Comparison of ENCODE assay signal across 9 cellular contexts in the genomic region with DNA sequence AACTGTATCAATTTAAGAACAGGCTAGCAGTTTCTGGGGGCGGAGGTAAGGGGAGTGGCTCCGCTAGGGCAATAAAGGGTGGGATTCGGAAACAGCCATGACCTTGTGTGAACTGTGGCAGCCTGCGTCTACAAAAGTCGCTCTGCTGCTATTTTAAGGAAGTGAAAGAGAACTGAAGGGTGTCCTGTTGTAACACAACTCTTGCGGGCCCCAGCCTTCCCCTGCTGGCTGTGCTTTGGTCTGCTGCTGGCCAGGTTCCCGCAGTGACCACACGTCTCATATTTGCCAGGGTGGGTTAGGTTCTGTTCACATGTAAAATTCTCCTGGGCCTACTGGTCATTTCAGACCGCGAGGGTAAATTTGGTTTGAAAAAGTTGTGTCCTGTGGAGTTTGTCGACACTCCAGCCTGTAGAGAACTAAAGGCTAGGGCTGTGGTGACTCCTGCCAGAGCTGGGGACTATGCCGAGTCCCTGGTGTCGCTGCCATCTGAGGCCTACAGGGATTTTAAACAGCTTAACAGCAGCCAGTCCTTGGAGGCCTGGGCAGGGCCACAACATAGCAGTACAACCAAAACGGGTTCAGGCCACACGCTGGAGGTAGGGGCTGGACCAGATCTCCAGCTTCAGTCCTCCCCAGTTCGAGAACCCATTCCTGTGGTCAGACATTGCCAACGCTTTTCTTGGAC. TPM values are rescaled to one million over a fixed set of nuclear protein-coding genes. Genes with fewer than 3 reads are reported as not detected.
DNase-seq lines count a peak whose midpoint lies in the region; ATAC-seq and TF ChIP-seq lines count a peak whose summit lies in the region.
"Had no signal": no experiment of that assay in that cellular context is flagged by ENCODE, and none has a peak within 500 bp of the region (broad histone marks: within the 10 kb centered on the region; RNA-seq: fewer than 3 reads in every experiment).

No MANE protein-coding gene starts in this region.

- peak in 1 of 9 donors; percentile 7 for TF ChIP-seq CTCF in heart right ventricle (IDR thresholded peaks at IDR 0.05)
- TF ChIP-seq CTCF in progenitor cell of endocrine pancreas (IDR thresholded peaks at IDR 0.05; ENCODE audit: unreplicated experiment) = no peak

- H3K36me3 ChIP-seq in HUES48 (ENCODE audit: control insufficient read depth, insufficient read depth, low read length) = no peaks in the 10 kb centered on the region
- H3K36me3 ChIP-seq in heart right ventricle = no peaks in the 10 kb centered on the region

- peak overlapping the region; percentile 78 for H3K27ac Mint-ChIP-seq in activated T-helper 2 cell treated with anti-CD3 and anti-CD28 coated beads, Interferon-gamma antibody, Interleukin-2, Interleukin-4, amounts not matched to agents 10 μg/mL and 5 μg/mL and 100 μg/mL, durations not matched to agents 14 hours and 24 hours and 36 hours
- H3K27ac Mint-ChIP-seq in progenitor cell of endocrine pancreas = peak overlapping the region; percentile 93

- peaks cover 10% of the 10 kb centered on the region for H3K4me1 Mint-ChIP-seq in activated T-helper 2 cell treated with anti-CD3 and anti-CD28 coated beads, Interferon-gamma antibody, Interleukin-2, Interleukin-4, amounts not matched to agents 10 μg/mL and 5 μg/mL and 100 μg/mL, durations not matched to agents 14 hours and 24 hours and 36 hours (ENCODE audit: low read depth)
- H3K4me1 Mint-ChIP-seq in progenitor cell of endocrine pancreas (ENCODE audit: low read depth) = peaks cover 34% of the 10 kb centered on the region

- H3K9ac ChIP-seq in HUES48 (ENCODE audit: low read depth, low read length) = no peak overlapping the region

- DNase-seq in GM04504 (ENCODE audit: low read depth) (peak; percentile 22), heart right ventricle (peak; percentile 82 to 84), progenitor cell of endocrine pancreas (ENCODE audit: low spot score, unreplicated experiment) (no peak), NK-92 (lab: John Stamatoyannopoulos, UW; ENCODE audit: unreplicated experiment) (no peak), HuH-7.5 (ENCODE audit: low spot score) (no peak)
- DNase-seq in activated T-helper 2 cell treated with anti-CD3 and anti-CD28 coated beads, Interferon-gamma antibody, Interleukin-2, Interleukin-4, amounts not matched to agents 10 μg/mL and 5 μg/mL and 100 μg/mL, durations not matched to agents 14 hours and 24 hours and 36 hours (ENCODE audit: low spot score) = no peak

- H3K36me3 Mint-ChIP-seq in activated T-helper 2 cell treated with anti-CD3 and anti-CD28 coated beads, Interferon-gamma antibody, Interleukin-2, Interleukin-4, amounts not matched to agents 10 μg/mL and 5 μg/mL and 100 μg/mL, durations not matched to agents 14 hours and 24 hours and 36 hours (ENCODE audit: low read depth) = no peaks in the 10 kb centered on the region
- no peaks in the 10 kb centered on the region for H3K36me3 Mint-ChIP-seq in progenitor cell of endocrine pancreas (ENCODE audit: insufficient read depth)

- H3K9me3 Mint-ChIP-seq in activated T-helper 2 cell treated with anti-CD3 and anti-CD28 coated beads, Interferon-gamma antibody, Interleukin-2, Interleukin-4, amounts not matched to agents 10 μg/mL and 5 μg/mL and 100 μg/mL, durations not matched to agents 14 hours and 24 hours and 36 hours = no peaks in the 10 kb centered on the region
- H3K9me3 Mint-ChIP-seq in progenitor cell of endocrine pancreas (ENCODE audit: low read depth) = no peaks in the 10 kb centered on the region

- 7 to 11% methylated on average over 17 of the region's 17 CpGs for WGBS in heart right ventricle, 2 donors

- peaks cover 33% of the 10 kb centered on the region for H3K27me3 Mint-ChIP-seq in activated T-helper 2 cell treated with anti-CD3 and anti-CD28 coated beads, Interferon-gamma antibody, Interleukin-2, Interleukin-4, amounts not matched to agents 10 μg/mL and 5 μg/mL and 100 μg/mL, durations not matched to agents 14 hours and 24 hours and 36 hours (ENCODE audit: low read depth)
- peaks cover 35% of the 10 kb centered on the region for H3K27me3 Mint-ChIP-seq in progenitor cell of endocrine pancreas

- H3K27me3 ChIP-seq in HUES48 (ENCODE audit: control insufficient read depth, insufficient read depth, low read length) (peaks cover 22% of the 10 kb centered on the region), heart right ventricle (no peaks in the 10 kb centered on the region)

- peak overlapping the region; percentile 88 for H3K4me3 Mint-ChIP-seq in activated T-helper 2 cell treated with anti-CD3 and anti-CD28 coated beads, Interferon-gamma antibody, Interleukin-2, Interleukin-4, amounts not matched to agents 10 μg/mL and 5 μg/mL and 100 μg/mL, durations not matched to agents 14 hours and 24 hours and 36 hours (ENCODE audit: low read depth)
- peak overlapping the region; percentile 87 for H3K4me3 Mint-ChIP-seq in progenitor cell of endocrine pancreas (ENCODE audit: low read depth)

- ATAC-seq in GM21367 (IDR thresholded peaks at IDR 0.05; ENCODE audit: unreplicated experiment) = peak; percentile 68
- ATAC-seq in heart right ventricle = peak; percentile 65 to 89 (median 83)

- intact Hi-C loops in activated T-helper 2 cell treated with anti-CD3 and anti-CD28 coated beads, Interferon-gamma antibody, Interleukin-2, Interleukin-4, amounts not matched to agents 10 μg/mL and 5 μg/mL and 100 μg/mL, durations not matched to agents 14 hours and 24 hours and 36 hours (cut with micrococcal nuclease) = loop anchor here (1.0 to 10.0 kb wide), 3 partner anchors 153 to 472 kb away; a partner anchor contains a TSS
- intact Hi-C loops in heart right ventricle (cut with DNase I) = loop anchor here in 7 of 10 donors (1.0 to 10.0 kb wide), 10 partner anchors 40 to 172 kb away; no protein-coding TSS in a partner anchor

- H3K27ac ChIP-seq in HUES48 (ENCODE audit: low read depth, low read length) (no peak overlapping the region), heart right ventricle (peak overlapping the region; percentile 87 to 98 (median 93))

- H3K4me3 ChIP-seq in HUES48 (ENCODE audit: low read depth, low read length) (peak overlapping the region; percentile 80), heart right ventricle (peak overlapping the region; percentile 56 to 89 (median 84))

- no peaks in the 10 kb centered on the region for H3K9me3 ChIP-seq in HUES48 (ENCODE audit: control insufficient read depth, insufficient read depth, low read length)
- H3K9me3 ChIP-seq in heart right ventricle = no peaks in the 10 kb centered on the region

- H3K4me1 ChIP-seq in HUES48 (ENCODE audit: control insufficient read depth, insufficient read depth, low read length) = peaks cover 16% of the 10 kb centered on the region
- H3K4me1 ChIP-seq in heart right ventricle = peaks cover 10 to 49% (median 37%) of the 10 kb centered on the region in 9 donors

RNA-seq across cellular contexts. Expression of a gene that starts 1.1 kb away (rescaled TPM):
- total RNA-seq in activated T-helper 2 cell treated with anti-CD3 and anti-CD28 coated beads, Interferon-gamma antibody, Interleukin-2, Interleukin-4, amounts not matched to agents 10 μg/mL and 5 μg/mL and 100 μg/mL, durations not matched to agents 14 hours and 24 hours and 36 hours = 1.1 and 2.1 TPM in 2 replicates
- total RNA-seq in heart right ventricle = 10 to 100 TPM; 14.4 to 40.7 (median 21.4) TPM
- polyA plus RNA-seq in heart right ventricle = 10 to 100 TPM in 1 of 2 donors, 1 to 10 TPM in 1; 6.4 to 21.7 TPM
- 64.1 and 66.4 TPM in 2 replicates for total RNA-seq in progenitor cell of endocrine pancreas

RNA-seq across cellular contexts. Expression of a gene that starts 27.4 kb away (rescaled TPM):
- total RNA-seq in activated T-helper 2 cell treated with anti-CD3 and anti-CD28 coated beads, Interferon-gamma antibody, Interleukin-2, Interleukin-4, amounts not matched to agents 10 μg/mL and 5 μg/mL and 100 μg/mL, durations not matched to agents 14 hours and 24 hours and 36 hours = not detected in 2 replicates
- 1 to 10 TPM; 2.4 to 8.3 (median 5.5) TPM for total RNA-seq in heart right ventricle
- 1 to 10 TPM; 2.2 to 4.4 TPM for polyA plus RNA-seq in heart right ventricle
- total RNA-seq in progenitor cell of endocrine pancreas = 0.42 TPM in 1 of 2 replicates, not detected in the other
- total RNA-seq: dermis microvascular lymphatic vessel endothelial cell had no signal

Comparison
In these comparisons a context has a peak if more than half of its experiments do, and no peak if none do; other contexts are left out.
1. DNase-seq: peak in GM04504 (single experiment) and heart right ventricle (2 of 2); none in activated T-helper 2 cell treated with anti-CD3 and anti-CD28 coated beads, Interferon-gamma antibody, Interleukin-2, Interleukin-4, amounts not matched to agents 10 μg/mL and 5 μg/mL and 100 μg/mL, durations not matched to agents 14 hours and 24 hours and 36 hours (single experiment), progenitor cell of endocrine pancreas (single experiment), NK-92 (single experiment) and HuH-7.5 (single experiment).